ENCODE assay signal across 12 cellular contexts in the genomic region with DNA sequence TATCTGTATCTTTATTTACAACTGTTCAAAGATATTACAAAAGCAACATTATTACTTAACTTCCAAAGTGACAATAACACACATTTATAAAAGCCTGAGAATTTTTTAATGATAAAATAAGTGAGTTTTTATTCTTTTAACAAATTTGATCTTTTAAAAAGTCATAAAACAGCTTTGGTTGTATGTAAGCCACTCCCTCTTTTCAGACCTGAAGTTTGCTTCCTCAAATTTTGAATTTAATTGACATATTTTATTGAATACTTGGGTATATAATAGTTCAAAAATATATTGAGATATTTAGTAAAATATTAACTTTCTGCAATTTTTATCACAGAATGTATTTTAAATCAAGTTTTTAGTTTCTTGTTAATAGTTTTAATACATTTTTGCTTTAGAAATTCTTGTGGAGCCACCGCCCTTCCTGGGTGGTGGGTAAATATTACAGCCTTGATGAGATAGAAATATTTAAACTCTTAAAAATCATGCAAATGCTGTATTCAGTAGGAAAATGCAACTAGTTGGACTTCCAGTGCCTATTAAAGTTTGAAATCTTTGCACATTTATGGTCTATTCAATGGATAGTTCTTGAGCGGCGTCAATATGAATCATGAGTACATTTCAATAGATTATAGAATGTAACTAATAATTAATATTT. TPM values are rescaled to one million over a fixed set of nuclear protein-coding genes. Genes with fewer than 3 reads are reported as not detected.
A peak's percentile ranks its signal among the peaks of the same experiment; 100 is the strongest.
DNase-seq lines count a peak whose midpoint lies in the region; ATAC-seq lines count a peak whose summit lies in the region.
"Had no signal": no experiment of that assay in that cellular context is flagged by ENCODE, and none has a peak within 500 bp of the region (broad histone marks: within the 10 kb centered on the region; RNA-seq: fewer than 3 reads in every experiment).

No MANE protein-coding gene starts in this region.

- CTCF ChIA-PET in CD8-positive, alpha-beta memory T cell (lab: Charles Lee): interaction anchor here (1.0 to 3.3 kb wide), 5 partner anchors 10 to 121 kb away, joined by 3 to 30 read pairs (median 4); no protein-coding TSS in a partner anchor
- CTCF ChIA-PET in naive thymus-derived CD4-positive, alpha-beta T cell (lab: Charles Lee): interaction anchor here (0.8 to 8.4 kb wide), 9 partner anchors 11 to 116 kb away, joined by 3 to 88 read pairs (median 3); no protein-coding TSS in a partner anchor

- H3K9me3 Mint-ChIP-seq in CD8-positive, alpha-beta memory T cell: no peaks in the 10 kb centered on the region
- no peaks in the 10 kb centered on the region for H3K9me3 Mint-ChIP-seq in activated T-helper 1 cell treated with anti-CD3 and anti-CD28 coated beads, Interleukin-12 subunit alpha, Interleukin-12 subunit beta, Interleukin-2, Interleukin-4 antibody, amounts not matched to agents 30 ng/mL and 10 ng/mL and 1 ng/mL, durations not matched to agents 14 hours and 24 hours and 36 hours
- H3K9me3 Mint-ChIP-seq in naive thymus-derived CD4-positive, alpha-beta T cell: peaks cover 0 to 3% (median 0%) of the 10 kb centered on the region in 11 donors
- H3K9me3 Mint-ChIP-seq: neural progenitor cell had no signal

- H3K36me3 ChIP-seq in CD8-positive, alpha-beta memory T cell (ENCODE audit: insufficient read depth, low read length): peaks cover 20% of the 10 kb centered on the region
- peaks cover 9% of the 10 kb centered on the region; the same call in 1 of the 2 replicates for H3K36me3 ChIP-seq in KOPT-K1 (ENCODE audit: insufficient read depth, low read length)
- peaks cover 0 to 14% (median 5%) of the 10 kb centered on the region in 3 experiments for H3K36me3 ChIP-seq in naive thymus-derived CD4-positive, alpha-beta T cell (ENCODE audit: control insufficient read depth in 2 of 3, insufficient read depth in 3 of 3, low read length in 3 of 3)
- H3K36me3 ChIP-seq: HAP-1, neural progenitor cell had no signal

- POLR2A ChIA-PET in CD8-positive, alpha-beta memory T cell (lab: Charles Lee): interaction anchor here (0.8 to 7.3 kb wide), 6 partner anchors 16 to 83 kb away, joined by 3 to 78 read pairs (median 8); no protein-coding TSS in a partner anchor
- POLR2A ChIA-PET in naive thymus-derived CD4-positive, alpha-beta T cell (lab: Charles Lee): interaction anchor here (0.7 to 12.2 kb wide), 21 partner anchors 9 to 119 kb away, joined by 3 to 332 read pairs (median 5); no protein-coding TSS in a partner anchor

- peaks cover 50% of the 10 kb centered on the region for H3K4me1 ChIP-seq in CD8-positive, alpha-beta memory T cell (ENCODE audit: insufficient read depth, low read length)
- peaks cover 25 to 33% of the 10 kb centered on the region in 2 donors for H3K4me1 ChIP-seq in naive thymus-derived CD4-positive, alpha-beta T cell (ENCODE audit: control insufficient read depth in 2 of 2, insufficient read depth in 2 of 2, low read length in 2 of 2)
- H3K4me1 ChIP-seq: neural progenitor cell had no signal

- H3K4me3 ChIP-seq in CD8-positive, alpha-beta memory T cell (ENCODE audit: low read length): peak overlapping the region; percentile 70
- peak overlapping the region; percentile 81 for H3K4me3 ChIP-seq in naive thymus-derived CD4-positive, alpha-beta T cell (ENCODE audit: low read length)
- H3K4me3 ChIP-seq: HAP-1, neural progenitor cell had no signal

- no peak for ATAC-seq in naive thymus-derived CD4-positive, alpha-beta T cell
- ATAC-seq in GM18870 (IDR thresholded peaks at IDR 0.05; ENCODE audit: unreplicated experiment): no peak
- no peak for ATAC-seq in HG03342 (IDR thresholded peaks at IDR 0.05; ENCODE audit: unreplicated experiment)
- no peak for ATAC-seq in activated CD4-positive, CD25-positive, alpha-beta regulatory T cell treated with anti-CD3 and anti-CD28 coated beads, Interleukin-2, amount 50 U/mL, for 24 hours

- H3K4me3 Mint-ChIP-seq in CD8-positive, alpha-beta memory T cell: peak overlapping the region; percentile 85 to 97 (median 89)
- peak overlapping the region; percentile 92 for H3K4me3 Mint-ChIP-seq in activated T-helper 1 cell treated with anti-CD3 and anti-CD28 coated beads, Interleukin-12 subunit alpha, Interleukin-12 subunit beta, Interleukin-2, Interleukin-4 antibody, amounts not matched to agents 30 ng/mL and 10 ng/mL and 1 ng/mL, durations not matched to agents 14 hours and 24 hours and 36 hours
- peak overlapping the region; percentile 77 to 100 (median 92) for H3K4me3 Mint-ChIP-seq in naive thymus-derived CD4-positive, alpha-beta T cell
- H3K4me3 Mint-ChIP-seq: neural progenitor cell had no signal

- H3K36me3 Mint-ChIP-seq in CD8-positive, alpha-beta memory T cell: peaks cover 18 to 45% (median 26%) of the 10 kb centered on the region in 3 donors
- peaks cover 33% of the 10 kb centered on the region for H3K36me3 Mint-ChIP-seq in activated T-helper 1 cell treated with anti-CD3 and anti-CD28 coated beads, Interleukin-12 subunit alpha, Interleukin-12 subunit beta, Interleukin-2, Interleukin-4 antibody, amounts not matched to agents 30 ng/mL and 10 ng/mL and 1 ng/mL, durations not matched to agents 14 hours and 24 hours and 36 hours (ENCODE audit: low read depth)
- peaks cover 16 to 44% (median 40%) of the 10 kb centered on the region in 5 donors for H3K36me3 Mint-ChIP-seq in naive thymus-derived CD4-positive, alpha-beta T cell
- H3K36me3 Mint-ChIP-seq: neural progenitor cell had no signal

- intact Hi-C loops in activated T-helper 1 cell treated with anti-CD3 and anti-CD28 coated beads, Interleukin-12 subunit alpha, Interleukin-12 subunit beta, Interleukin-2, Interleukin-4 antibody, amounts not matched to agents 30 ng/mL and 10 ng/mL and 1 ng/mL, durations not matched to agents 14 hours and 24 hours and 36 hours (cut with micrococcal nuclease): loop anchor here (1.0 to 10.0 kb wide), 5 partner anchors 95 to 535 kb away; a partner anchor contains a TSS
- intact Hi-C loops in naive thymus-derived CD4-positive, alpha-beta T cell (cut with micrococcal nuclease): loop anchor here (1.0 to 5.0 kb wide), 8 partner anchors 17 to 482 kb away; a partner anchor contains a TSS

- peak overlapping the region; percentile 82 to 99 (median 94) for H3K27ac Mint-ChIP-seq in CD8-positive, alpha-beta memory T cell
- peak overlapping the region; percentile 96 for H3K27ac Mint-ChIP-seq in activated T-helper 1 cell treated with anti-CD3 and anti-CD28 coated beads, Interleukin-12 subunit alpha, Interleukin-12 subunit beta, Interleukin-2, Interleukin-4 antibody, amounts not matched to agents 30 ng/mL and 10 ng/mL and 1 ng/mL, durations not matched to agents 14 hours and 24 hours and 36 hours
- H3K27ac Mint-ChIP-seq in naive thymus-derived CD4-positive, alpha-beta T cell: peak overlapping the region; percentile 86 to 98 (median 96)
- H3K27ac Mint-ChIP-seq: neural progenitor cell had no signal

- H3K27me3 Mint-ChIP-seq in CD8-positive, alpha-beta memory T cell: no peaks in the 10 kb centered on the region
- no peaks in the 10 kb centered on the region for H3K27me3 Mint-ChIP-seq in activated T-helper 1 cell treated with anti-CD3 and anti-CD28 coated beads, Interleukin-12 subunit alpha, Interleukin-12 subunit beta, Interleukin-2, Interleukin-4 antibody, amounts not matched to agents 30 ng/mL and 10 ng/mL and 1 ng/mL, durations not matched to agents 14 hours and 24 hours and 36 hours (ENCODE audit: insufficient read depth)
- H3K27me3 Mint-ChIP-seq in naive thymus-derived CD4-positive, alpha-beta T cell: no peaks in the 10 kb centered on the region

- DNase-seq in CD8-positive, alpha-beta memory T cell: no peak
- DNase-seq in activated T-helper 1 cell treated with anti-CD3 and anti-CD28 coated beads, Interleukin-12 subunit alpha, Interleukin-12 subunit beta, Interleukin-2, Interleukin-4 antibody, amounts not matched to agents 30 ng/mL and 10 ng/mL and 1 ng/mL, durations not matched to agents 14 hours and 24 hours and 36 hours (ENCODE audit: low spot score): no peak
- no peak for DNase-seq in naive thymus-derived CD4-positive, alpha-beta T cell
- DNase-seq in HuH-7.5 (ENCODE audit: low spot score): no peak
- DNase-seq: effector CD4-positive, alpha-beta T cell; NCI-H2171 had no signal

- H3K4me1 Mint-ChIP-seq in CD8-positive, alpha-beta memory T cell: peaks cover 46 to 62% (median 48%) of the 10 kb centered on the region in 3 donors
- peaks cover 54% of the 10 kb centered on the region for H3K4me1 Mint-ChIP-seq in activated T-helper 1 cell treated with anti-CD3 and anti-CD28 coated beads, Interleukin-12 subunit alpha, Interleukin-12 subunit beta, Interleukin-2, Interleukin-4 antibody, amounts not matched to agents 30 ng/mL and 10 ng/mL and 1 ng/mL, durations not matched to agents 14 hours and 24 hours and 36 hours (ENCODE audit: low read depth)
- H3K4me1 Mint-ChIP-seq in naive thymus-derived CD4-positive, alpha-beta T cell: peaks cover 33 to 57% (median 47%) of the 10 kb centered on the region in 7 donors

- H3K27ac ChIP-seq in CD8-positive, alpha-beta memory T cell (ENCODE audit: low read depth, low read length): peak overlapping the region; percentile 91
- peak overlapping the region; percentile 89 for H3K27ac ChIP-seq in KOPT-K1 (ENCODE audit: low read depth, low read length, poor library complexity, severe bottlenecking)
- peak overlapping the region; percentile 94 for H3K27ac ChIP-seq in naive thymus-derived CD4-positive, alpha-beta T cell (ENCODE audit: low read depth, low read length)
- H3K27ac ChIP-seq: neural progenitor cell had no signal

- H3K9me3 ChIP-seq in CD8-positive, alpha-beta memory T cell (ENCODE audit: low read length): no peaks in the 10 kb centered on the region
- H3K9me3 ChIP-seq in KOPT-K1 (ENCODE audit: insufficient read depth, low read length, poor library complexity, severe bottlenecking): no peaks in the 10 kb centered on the region
- no peaks in the 10 kb centered on the region for H3K9me3 ChIP-seq in naive thymus-derived CD4-positive, alpha-beta T cell (ENCODE audit: control insufficient read depth in 2 of 3, low read length in 3 of 3)
- H3K9me3 ChIP-seq: HAP-1 had no signal

- no peaks in the 10 kb centered on the region for H3K27me3 ChIP-seq in CD8-positive, alpha-beta memory T cell (ENCODE audit: insufficient read depth, low read length, poor library complexity, severe bottlenecking)
- no peaks in the 10 kb centered on the region for H3K27me3 ChIP-seq in naive thymus-derived CD4-positive, alpha-beta T cell (ENCODE audit: control insufficient read depth in 2 of 2, insufficient read depth in 2 of 2, low read length in 2 of 2)
- H3K27me3 ChIP-seq: neural progenitor cell had no signal

RNA-seq across cellular contexts. Expression of a gene that starts 0.9 kb away (rescaled TPM):
- total RNA-seq in CD8-positive, alpha-beta memory T cell: 100 to 1,000 TPM; 311 to 319 TPM
- polyA plus RNA-seq in CD8-positive, alpha-beta memory T cell: 1,381 TPM
- 512 and 516 TPM in 2 replicates for total RNA-seq in activated T-helper 1 cell treated with anti-CD3 and anti-CD28 coated beads, Interleukin-12 subunit alpha, Interleukin-12 subunit beta, Interleukin-2, Interleukin-4 antibody, amounts not matched to agents 30 ng/mL and 10 ng/mL and 1 ng/mL, durations not matched to agents 14 hours and 24 hours and 36 hours
- total RNA-seq in naive thymus-derived CD4-positive, alpha-beta T cell: 1,000 to 10,000 TPM in 3 of 5 experiments, 100 to 1,000 TPM in 2; 739 to 1,121 (median 1,015) TPM
- 1,000 to 10,000 TPM; 1,177 to 1,286 TPM for polyA plus RNA-seq in naive thymus-derived CD4-positive, alpha-beta T cell
